In genomic region chr6:109762769-109763450, GRCh38 we compare ENCODE assay signal across 23 cellular contexts.
DNase-seq lines count a peak whose midpoint lies in the region; ATAC-seq, FAIRE-seq and TF ChIP-seq lines count a peak whose summit lies in the region.
"Had no signal": no experiment of that assay in that cellular context is flagged by ENCODE, and none has a peak within 500 bp of the region (broad histone marks: within the 10 kb centered on the region; RNA-seq: fewer than 3 reads in every experiment).

No MANE protein-coding gene starts in this region.

- in situ Hi-C loops in K562 (cut with MboI) = no loop called here

- H3K27me3 ChIP-seq in K562 (ENCODE audit: control insufficient read depth in 2 of 2, insufficient read depth in 2 of 2, low read length in 2 of 2) = no peaks in the 10 kb centered on the region
- H3K27me3 ChIP-seq: BLaER1 treated with 17β-estradiol and CSF1 and Interleukin-3, amounts not matched to agents 10 nM and 100 nM had no signal

- FAIRE-seq in K562 (lab: Jason Lieb, UNC) = no peak
- FAIRE-seq: GM12892 had no signal

- no peak overlapping the region for H3K4me2 ChIP-seq in K562 (ENCODE audit: insufficient read depth, low read length)
- H3K4me2 ChIP-seq: BLaER1 treated with 17β-estradiol and CSF1 and Interleukin-3, amounts not matched to agents 10 nM and 100 nM had no signal

- H2AFZ ChIP-seq in K562 (ENCODE audit: low read depth, low read length) = no peak overlapping the region

- POLR2A ChIA-PET in K562 (lab: Yijun Ruan, JAX) = no interaction called here
- POLR2A ChIA-PET in MCF 10A (lab: Yijun Ruan, JAX) = no interaction called here

- H3K79me2 ChIP-seq in K562 (ENCODE audit: control insufficient read depth, insufficient read depth, low read length) = no peaks in the 10 kb centered on the region

- no peak overlapping the region for H3K27ac ChIP-seq in K562 (ENCODE audit: extremely low read depth, low read depth, low read length)
- H3K27ac ChIP-seq: BLaER1 treated with 17β-estradiol and CSF1 and Interleukin-3, amounts not matched to agents 10 nM and 100 nM; RWPE1 had no signal

- TF ChIP-seq CTCF in Calu3 (IDR thresholded peaks at IDR 0.05; ENCODE audit: unreplicated experiment) (no peak), K562 (IDR thresholded peaks at IDR 0.05 in 2 of 3, conservative IDR thresholded peaks at IDR 0.05 in 1 of 3; ENCODE audit: insufficient read depth in 2 of 3, low read depth in 1 of 3, low read length in 3 of 3) (no peak), MCF 10A (IDR thresholded peaks at IDR 0.05; ENCODE audit: unreplicated experiment) (no peak)

- WGBS in K562 (ENCODE audit: insufficient coverage, low coverage, missing lambda C conversion rate) = 5% methylated on average over 1 of the region's 1 CpG

- H3K9me3 ChIP-seq in K562 (replicated peaks; ENCODE audit: control insufficient read depth, insufficient read depth, low read depth, low read length) = no peaks in the 10 kb centered on the region
- H3K9me3 ChIP-seq: Caco-2 had no signal

- no peaks in the 10 kb centered on the region for H3K36me3 Mint-ChIP-seq in Calu3 (ENCODE audit: insufficient read depth, unreplicated experiment)
- no peaks in the 10 kb centered on the region for H3K36me3 Mint-ChIP-seq in MCF 10A (ENCODE audit: insufficient read depth, unreplicated experiment)

- H4K20me1 ChIP-seq in K562 (replicated peaks; ENCODE audit: control insufficient read depth, insufficient read depth, low read length) = no peaks in the 10 kb centered on the region
- H4K20me1 ChIP-seq: BLaER1 treated with 17β-estradiol and CSF1 and Interleukin-3, amounts not matched to agents 10 nM and 100 nM had no signal

- TF ChIP-seq RAD21 in K562 (CRISPR knock-in tag; conservative IDR thresholded peaks at IDR 0.05 in 1 of 2, IDR thresholded peaks at IDR 0.05 in 1 of 2) = no peak

- H3K4me1 ChIP-seq in K562 (replicated peaks in 1 of 2; ENCODE audit: control insufficient read depth in 2 of 2, insufficient read depth in 2 of 2, low read length in 2 of 2) = no peaks in the 10 kb centered on the region
- H3K4me1 ChIP-seq: BLaER1 treated with 17β-estradiol and CSF1 and Interleukin-3, amounts not matched to agents 10 nM and 100 nM; Caco-2 had no signal

- no peak for TF ChIP-seq POLR2A in K562 (conservative IDR thresholded peaks at IDR 0.05)

- no peaks in the 10 kb centered on the region for H3K9me1 ChIP-seq in K562 (ENCODE audit: control insufficient read depth, insufficient read depth, low read length)

- BruUV-seq in Calu3 (replicated peaks; lab: Mats Ljungman, UMichigan) (no TSS peak), K562 (replicated peaks; lab: Mats Ljungman, UMichigan) (no TSS peak), MCF 10A (replicated peaks; lab: Mats Ljungman, UMichigan) (no TSS peak)

- H3K4me3 ChIP-seq in K562 = no peak overlapping the region
- H3K4me3 ChIP-seq: BLaER1 treated with 17β-estradiol and CSF1 and Interleukin-3, amounts not matched to agents 10 nM and 100 nM had no signal

- no peak for TF ChIP-seq EP300 in K562 (IDR thresholded peaks at IDR 0.05; ENCODE audit: low read length)

- H3K9me3 Mint-ChIP-seq in Calu3 (ENCODE audit: low read depth, unreplicated experiment) = no peaks in the 10 kb centered on the region
- H3K9me3 Mint-ChIP-seq in MCF 10A (ENCODE audit: unreplicated experiment) = no peaks in the 10 kb centered on the region

- H3K9ac ChIP-seq in K562 (ENCODE audit: insufficient read depth in 1 of 2, low read depth in 2 of 2, low read length in 2 of 2) = no peak overlapping the region
- H3K9ac ChIP-seq: BLaER1 treated with 17β-estradiol and CSF1 and Interleukin-3, amounts not matched to agents 10 nM and 100 nM had no signal

- H3K36me3 ChIP-seq in K562 (ENCODE audit: control insufficient read depth, insufficient read depth, low read length) = no peaks in the 10 kb centered on the region

- H3K4me1 Mint-ChIP-seq in Calu3 (ENCODE audit: low read depth, unreplicated experiment) = peaks cover 30% of the 10 kb centered on the region
- peaks cover 4% of the 10 kb centered on the region for H3K4me1 Mint-ChIP-seq in MCF 10A (ENCODE audit: insufficient read depth, unreplicated experiment)

- intact Hi-C loops in Calu3 (cut with micrococcal nuclease; ENCODE audit: unreplicated experiment) (no loop called here), K562 (cut with micrococcal nuclease) (no loop called here), left colon (cut with DNase I, micrococcal nuclease) (no loop called here), MCF 10A (cut with micrococcal nuclease) (no loop called here)

- ATAC-seq in K562 (no peak), left colon (peak; percentile 83), GM21619 (IDR thresholded peaks at IDR 0.05; ENCODE audit: unreplicated experiment) (no peak)

- DNase-seq in Calu3 (no peak), M059J (ENCODE audit: low read depth) (peak; percentile 12), K562 (ENCODE audit: extremely low read depth in 1 of 4, low spot score in 3 of 4) (no peak), left colon (no peak), MCF 10A (ENCODE audit: unreplicated experiment) (no peak)
- no peak for DNase-seq in activated naive CD4-positive, alpha-beta T cell (lab: John Stamatoyannopoulos, UW)
- no peak for DNase-seq in activated effector memory CD4-positive, alpha-beta T cell treated with anti-CD3 and anti-CD28 coated beads, Interleukin-2, amount 50 U/mL, for 16 hours
- DNase-seq: 8988T; Caco-2; CD4-positive, alpha-beta memory T cell; DND-41; NCI-H1092 treated with DMSO at 0.1 percent for 48 hours; NCI-H1436 treated with DMSO at 0.1 percent for 48 hours; NCI-H1930; NCI-H2227 treated with DMSO at 0.1 percent for 48 hours; NCI-H510A treated with DMSO at 0.1 percent for 48 hours; NCI-H748 treated with DMSO at 0.1 percent for 48 hours; NK-92 treated with Interleukin-12 subunit alpha and Interleukin-12 subunit beta, amount 100 ng/mL, for 24 hours; SHP77 treated with DMSO at 0.1 percent for 48 hours had no signal

- no peaks in the 10 kb centered on the region for H3K27me3 Mint-ChIP-seq in Calu3 (ENCODE audit: unreplicated experiment)
- H3K27me3 Mint-ChIP-seq in MCF 10A (ENCODE audit: insufficient read depth, unreplicated experiment) = no peaks in the 10 kb centered on the region
- H3K27me3 Mint-ChIP-seq: CD4-positive, alpha-beta memory T cell had no signal

- CTCF ChIA-PET in Calu3 (lab: Charles Lee) (no interaction called here), K562 (lab: Yijun Ruan, JAX; ENCODE audit: low intra/inter-chr PET ratio) (no interaction called here), MCF 10A (lab: Yijun Ruan, JAX) (no interaction called here)

- H3K27ac Mint-ChIP-seq in Calu3 (ENCODE audit: unreplicated experiment) (peak overlapping the region; percentile 20), MCF 10A (ENCODE audit: low read depth, unreplicated experiment) (no peak overlapping the region)
- H3K27ac Mint-ChIP-seq: CD4-positive, alpha-beta memory T cell had no signal

- no peak overlapping the region for H3K4me3 Mint-ChIP-seq in Calu3 (ENCODE audit: low read depth, unreplicated experiment)
- no peak overlapping the region for H3K4me3 Mint-ChIP-seq in MCF 10A (ENCODE audit: unreplicated experiment)
- H3K4me3 Mint-ChIP-seq: CD4-positive, alpha-beta memory T cell had no signal

TF ChIP-seq in K562, 482 proteins besides CTCF, POLR2A, EP300 and RAD21:
- TF ChIP-seq E2F5 (CRISPR knock-in tag; IDR thresholded peaks at IDR 0.05) (no peak), NFIC (IDR thresholded peaks at IDR 0.05) (0 out of 2 replicates have a peak, but pooled peaks have one; percentile 13)
